Comparison of ENCODE assay signal across 8 cellular contexts in the genomic region with DNA sequence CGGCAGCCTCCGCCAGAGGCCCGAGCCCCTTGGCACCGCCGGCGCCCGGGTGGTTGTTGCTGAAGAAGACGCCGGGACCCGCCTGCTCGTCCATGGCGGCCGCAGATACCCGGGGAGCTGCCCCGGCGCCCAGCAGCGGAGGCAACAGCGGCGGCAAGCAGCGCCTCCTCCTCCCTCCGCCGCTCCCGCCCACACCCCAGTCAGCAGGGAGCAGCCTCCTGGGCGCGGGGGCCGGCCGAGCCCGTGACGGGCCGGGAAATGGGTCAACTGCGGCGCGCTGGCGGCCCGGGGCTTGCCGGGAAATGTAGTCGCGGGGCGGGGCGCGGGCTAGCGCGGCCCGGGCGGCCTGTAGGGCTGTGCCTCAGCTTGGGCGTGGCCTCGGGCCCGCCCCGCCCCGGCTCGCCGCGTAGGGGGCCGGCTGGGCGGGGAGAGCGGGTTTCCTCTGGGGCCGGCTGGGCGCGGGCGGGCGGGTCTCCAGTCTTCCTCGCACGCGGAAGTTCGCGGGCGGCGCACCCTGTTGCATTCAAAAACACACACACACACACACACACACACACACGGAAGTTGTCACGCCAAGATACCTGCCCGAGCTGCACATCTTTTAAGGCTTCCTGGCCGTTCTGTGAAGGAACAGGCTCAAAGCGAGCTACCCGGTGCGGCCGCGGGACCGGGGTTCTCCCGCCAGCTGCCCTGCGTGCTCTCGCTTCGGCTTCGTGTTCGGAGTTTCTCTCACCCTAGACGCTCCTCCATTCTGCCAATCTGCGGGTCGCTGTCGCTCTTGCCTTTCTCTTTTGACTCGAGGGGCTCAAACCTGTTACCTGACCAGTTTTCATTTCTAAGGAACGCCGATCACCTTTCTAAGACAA. TPM values are rescaled to one million over a fixed set of nuclear protein-coding genes. Genes with fewer than 3 reads are reported as not detected.
DNase-seq lines count a peak whose midpoint lies in the region; ATAC-seq and TF ChIP-seq lines count a peak whose summit lies in the region.

A gene with protein sequence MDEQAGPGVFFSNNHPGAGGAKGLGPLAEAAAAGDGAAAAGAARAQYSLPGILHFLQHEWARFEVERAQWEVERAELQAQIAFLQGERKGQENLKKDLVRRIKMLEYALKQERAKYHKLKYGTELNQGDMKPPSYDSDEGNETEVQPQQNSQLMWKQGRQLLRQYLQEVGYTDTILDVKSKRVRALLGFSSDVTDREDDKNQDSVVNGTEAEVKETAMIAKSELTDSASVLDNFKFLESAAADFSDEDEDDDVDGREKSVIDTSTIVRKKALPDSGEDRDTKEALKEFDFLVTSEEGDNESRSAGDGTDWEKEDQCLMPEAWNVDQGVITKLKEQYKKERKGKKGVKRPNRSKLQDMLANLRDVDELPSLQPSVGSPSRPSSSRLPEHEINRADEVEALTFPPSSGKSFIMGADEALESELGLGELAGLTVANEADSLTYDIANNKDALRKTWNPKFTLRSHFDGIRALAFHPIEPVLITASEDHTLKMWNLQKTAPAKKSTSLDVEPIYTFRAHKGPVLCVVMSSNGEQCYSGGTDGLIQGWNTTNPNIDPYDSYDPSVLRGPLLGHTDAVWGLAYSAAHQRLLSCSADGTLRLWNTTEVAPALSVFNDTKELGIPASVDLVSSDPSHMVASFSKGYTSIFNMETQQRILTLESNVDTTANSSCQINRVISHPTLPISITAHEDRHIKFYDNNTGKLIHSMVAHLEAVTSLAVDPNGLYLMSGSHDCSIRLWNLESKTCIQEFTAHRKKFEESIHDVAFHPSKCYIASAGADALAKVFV (minus strand): TSS at position 167 of the 866 bp plus-strand sequence. CDS start 73 bp downstream, at position 94.

- peak within 1 kb of the TSS; percentile 84 for H3K4me2 ChIP-seq in KMS-11

- intact Hi-C loops in Panc1 (cut with micrococcal nuclease; ENCODE audit: unreplicated experiment), result no loop called here

- peak; percentile 83 for DNase-seq in DMS79 (lab: John Stamatoyannopoulos, UW)
- peak; percentile 71 for DNase-seq in Panc1 (ENCODE audit: low read depth, low spot score)
- DNase-seq in activated T-cell treated with anti-CD3 and anti-CD28 coated beads, Interleukin-2, amount 50 U/mL, for 4 hours, result peak; percentile 96
- DNase-seq in myocyte (ENCODE audit: low read depth), result peak; percentile 97
- DNase-seq in stimulated activated CD8-positive, alpha-beta memory T cell treated with anti-CD3 and anti-CD28 coated beads, Interleukin-7, amount 100 ng/mL, for 4 hours (ENCODE audit: low read depth in 2 of 2), result peak; percentile 91 to 99

- in situ Hi-C loops in Panc1 (cut with HindIII; ENCODE audit: low pct_unique_long_range_greater_than_20kb, low sequenced_read_pairs), result no loop called here

- no peaks in the 10 kb centered on the region for H3K36me3 ChIP-seq in KMS-11 (ENCODE audit: insufficient read depth)
- peaks cover 4% of the 10 kb centered on the region; the same call in 1 of the 2 replicates for H3K36me3 ChIP-seq in Panc1 (ENCODE audit: control insufficient read depth, insufficient read depth, low read length)

- H4K20me1 ChIP-seq in KMS-11 (ENCODE audit: insufficient read depth), result no peaks in the 10 kb centered on the region

- peaks cover 13% of the 10 kb centered on the region; the same call in 1 of the 2 replicates for H3K79me2 ChIP-seq in KMS-11 (ENCODE audit: insufficient read depth, low read depth)

- no TSS peak for BruUV-seq in Panc1 (replicated peaks; lab: Mats Ljungman, UMichigan)

- no peaks in the 10 kb centered on the region for H3K27me3 Mint-ChIP-seq in activated T-cell treated with anti-CD3 and anti-CD28 coated beads, Interleukin-2, amount 50 U/mL, for 4 hours (ENCODE audit: low read depth)

- H3K27ac ChIP-seq in KMS-11, result peak within 1 kb of the TSS; percentile 72
- peak within 1 kb of the TSS; percentile 87 for H3K27ac ChIP-seq in Panc1 (ENCODE audit: low read length)

- H3K4me1 ChIP-seq in KMS-11 (ENCODE audit: low read depth, poor library complexity, severe bottlenecking) (peaks cover 22% of the 10 kb centered on the region), Panc1 (ENCODE audit: control insufficient read depth, insufficient read depth, low read length) (peaks cover 25% of the 10 kb centered on the region)

- H3K4me3 ChIP-seq in KMS-11 (IDR thresholded peaks at IDR 0.05; ENCODE audit: insufficient read depth, low read depth, low read length) (peak within 1 kb of the TSS; percentile 91), Panc1 (ENCODE audit: low read depth in 2 of 2, low read length in 2 of 2) (peak within 1 kb of the TSS; percentile 85 to 98)

- peak within 1 kb of the TSS; percentile 75 for H3K9ac ChIP-seq in KMS-11

- peak within 1 kb of the TSS; percentile 94 for H2AFZ ChIP-seq in KMS-11 (ENCODE audit: low read depth)

- ATAC-seq in GM21786 (IDR thresholded peaks at IDR 0.05; ENCODE audit: unreplicated experiment) (peak; percentile 96), Panc1 (peak; percentile 97), esophagus mucosa (peak; percentile 97)
- ATAC-seq in activated T-cell treated with anti-CD3 and anti-CD28 coated beads, Interleukin-2, amount 50 U/mL, for 4 hours, result peak; percentile 95

- H3K9me3 ChIP-seq in Panc1 (ENCODE audit: control insufficient read depth, insufficient read depth, low read depth, low read length), result no peaks in the 10 kb centered on the region

- H3K9me3 Mint-ChIP-seq in activated T-cell treated with anti-CD3 and anti-CD28 coated beads, Interleukin-2, amount 50 U/mL, for 4 hours, result no peaks in the 10 kb centered on the region

- TF ChIP-seq CTCF in KMS-11 (conservative IDR thresholded peaks at IDR 0.05; ENCODE audit: low read depth, low read length) (no peak), Panc1 (IDR thresholded peaks at IDR 0.05) (no peak)

- CTCF ChIA-PET in Panc1 (lab: Charles Lee), result no interaction called here

- peak within 1 kb of the TSS; percentile 97 for H3K4me3 Mint-ChIP-seq in activated T-cell treated with anti-CD3 and anti-CD28 coated beads, Interleukin-2, amount 50 U/mL, for 4 hours

- H3K4me1 Mint-ChIP-seq in activated T-cell treated with anti-CD3 and anti-CD28 coated beads, Interleukin-2, amount 50 U/mL, for 4 hours (ENCODE audit: low read depth), result peaks cover 41% of the 10 kb centered on the region

- peaks cover 3% of the 10 kb centered on the region for H3K36me3 Mint-ChIP-seq in activated T-cell treated with anti-CD3 and anti-CD28 coated beads, Interleukin-2, amount 50 U/mL, for 4 hours (ENCODE audit: insufficient read depth)

- no peaks in the 10 kb centered on the region for H3K27me3 ChIP-seq in KMS-11 (ENCODE audit: insufficient read depth, low read depth)
- no peaks in the 10 kb centered on the region for H3K27me3 ChIP-seq in Panc1 (ENCODE audit: control insufficient read depth, insufficient read depth, low read length)

- POLR2A ChIA-PET in Panc1 (lab: Charles Lee), result interaction anchor here (0.5 to 0.6 kb wide), 3 partner anchors 25 to 92 kb away, joined by 3 to 6 read pairs (median 5); no protein-coding TSS in a partner anchor

RNA-seq across cellular contexts. Expression of the gene that starts here (rescaled TPM):
- total RNA-seq in Panc1 (2021; ENCODE audit: unreplicated experiment) (37.4 TPM), esophagus mucosa (38.5 TPM), myocyte (18.3 and 25.1 TPM in 2 replicates)
- polyA plus RNA-seq in Panc1 (2012; ENCODE audit: insufficient read length), result 12.8 TPM
- total RNA-seq in activated T-cell treated with anti-CD3 and anti-CD28 coated beads, Interleukin-2, amount 50 U/mL, for 4 hours, result 10 to 100 TPM; 19.0 to 19.7 (median 19.7) TPM
- polyA plus RNA-seq in myocyte (2012), result 8.5 TPM

Comparison
In these comparisons a context has a peak if more than half of its experiments do, and no peak if none do; other contexts are left out.
1. Peak in every context shown above with its lines: DNase-seq, ATAC-seq, H3K4me3 ChIP-seq and H3K27ac ChIP-seq.